ENCODE assay signal across 8 cellular contexts in genomic region chrX:130575831-130576404, GRCh38.
A peak's percentile ranks its signal among the peaks of the same experiment; 100 is the strongest.
DNase-seq lines count a peak whose midpoint lies in the region; ATAC-seq and TF ChIP-seq lines count a peak whose summit lies in the region.

No MANE protein-coding gene starts in this region.

- H3K4me3 ChIP-seq in RWPE2 (ENCODE audit: severe bottlenecking) = no peak overlapping the region

- H3K9me3 ChIP-seq in RWPE2 (ENCODE audit: severe bottlenecking) = no peaks in the 10 kb centered on the region

- TF ChIP-seq CTCF in RWPE2 (IDR thresholded peaks at IDR 0.05; ENCODE audit: poor library complexity, severe bottlenecking) = peak; percentile 59

- ATAC-seq in GM18858 (IDR thresholded peaks at IDR 0.05; ENCODE audit: unreplicated experiment) = peak; percentile 80
- ATAC-seq in HG03159 (IDR thresholded peaks at IDR 0.05; ENCODE audit: unreplicated experiment) = peak; percentile 85
- ATAC-seq in RWPE2 (ENCODE audit: low read depth) = no peak
- ATAC-seq in HG03439 (IDR thresholded peaks at IDR 0.05; ENCODE audit: unreplicated experiment) = no peak

- DNase-seq in COLO829 (ENCODE audit: low spot score) = peak; percentile 12
- no peak for DNase-seq in RWPE2 (ENCODE audit: low spot score)
- peak; percentile 12 to 39 for DNase-seq in dermis microvascular lymphatic vessel endothelial cell (ENCODE audit: low read depth in 2 of 2)
- DNase-seq in mucosa of gallbladder (ENCODE audit: low spot score) = peak; percentile 15
- DNase-seq in DMS114 treated with DMSO at 0.1 percent for 48 hours (lab: John Stamatoyannopoulos, UW; ENCODE audit: unreplicated experiment) = no peak

- H3K27me3 ChIP-seq in RWPE2 (ENCODE audit: insufficient read depth, poor library complexity, severe bottlenecking) = no peaks in the 10 kb centered on the region

- H3K36me3 ChIP-seq in RWPE2 (ENCODE audit: low read depth) = no peaks in the 10 kb centered on the region

- H3K27ac ChIP-seq in RWPE2 (ENCODE audit: poor library complexity, severe bottlenecking) = no peak overlapping the region

- H3K4me1 ChIP-seq in RWPE2 (ENCODE audit: insufficient read depth, poor library complexity, severe bottlenecking) = no peaks in the 10 kb centered on the region

Comparison
In these comparisons a context has a peak if more than half of its experiments do, and no peak if none do; other contexts are left out.
1. DNase-seq: peak in COLO829 (single experiment), dermis microvascular lymphatic vessel endothelial cell (2 of 2) and mucosa of gallbladder (single experiment); none in RWPE2 (single experiment) and DMS114 treated with DMSO at 0.1 percent for 48 hours (single experiment).
2. ATAC-seq: peak in GM18858 (single experiment) and HG03159 (single experiment); none in RWPE2 (single experiment) and HG03439 (single experiment).